ENCODE assay signal across 1 cellular context in the genomic region with DNA sequence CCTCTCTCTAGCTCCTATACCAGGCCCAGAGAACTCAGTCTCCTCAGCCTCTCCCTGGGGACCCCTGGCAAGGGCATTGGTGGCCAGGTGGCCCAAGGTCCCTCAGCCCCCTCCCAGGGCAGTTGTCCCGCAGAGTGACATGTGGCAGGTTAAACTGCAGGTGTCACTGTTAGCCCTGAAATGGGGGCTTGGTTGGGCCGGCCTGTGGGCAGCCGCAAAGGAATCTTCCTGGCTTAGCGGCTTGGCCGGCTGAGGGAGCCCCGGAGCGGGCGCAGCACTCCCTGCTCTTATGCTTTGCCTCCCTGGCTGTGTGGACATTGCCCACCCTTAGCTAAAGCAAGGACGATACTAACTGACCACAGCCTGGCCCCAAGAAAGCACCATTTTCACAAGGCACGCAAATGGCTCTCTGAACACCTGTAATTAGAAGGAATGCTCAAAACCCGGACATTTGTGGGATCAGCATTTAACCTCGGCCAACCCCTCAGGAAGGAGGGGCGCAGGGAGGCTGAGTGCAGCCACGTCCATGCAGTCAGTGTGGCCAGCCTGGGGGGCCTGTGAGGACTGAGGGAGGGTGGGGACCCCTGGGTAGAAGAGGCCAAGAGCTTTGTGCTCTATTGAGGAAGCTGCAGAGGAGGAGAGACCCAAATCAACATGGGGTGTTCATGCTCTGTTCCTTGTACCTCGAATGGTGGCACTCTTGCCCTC.
TF ChIP-seq lines count a peak whose summit lies in the region.

No MANE protein-coding gene starts in this region.

TF ChIP-seq in H1, 55 proteins besides CTCF, POLR2A, EP300 and RAD21 (continued from another document):
- TF ChIP-seq, protein P1, sequence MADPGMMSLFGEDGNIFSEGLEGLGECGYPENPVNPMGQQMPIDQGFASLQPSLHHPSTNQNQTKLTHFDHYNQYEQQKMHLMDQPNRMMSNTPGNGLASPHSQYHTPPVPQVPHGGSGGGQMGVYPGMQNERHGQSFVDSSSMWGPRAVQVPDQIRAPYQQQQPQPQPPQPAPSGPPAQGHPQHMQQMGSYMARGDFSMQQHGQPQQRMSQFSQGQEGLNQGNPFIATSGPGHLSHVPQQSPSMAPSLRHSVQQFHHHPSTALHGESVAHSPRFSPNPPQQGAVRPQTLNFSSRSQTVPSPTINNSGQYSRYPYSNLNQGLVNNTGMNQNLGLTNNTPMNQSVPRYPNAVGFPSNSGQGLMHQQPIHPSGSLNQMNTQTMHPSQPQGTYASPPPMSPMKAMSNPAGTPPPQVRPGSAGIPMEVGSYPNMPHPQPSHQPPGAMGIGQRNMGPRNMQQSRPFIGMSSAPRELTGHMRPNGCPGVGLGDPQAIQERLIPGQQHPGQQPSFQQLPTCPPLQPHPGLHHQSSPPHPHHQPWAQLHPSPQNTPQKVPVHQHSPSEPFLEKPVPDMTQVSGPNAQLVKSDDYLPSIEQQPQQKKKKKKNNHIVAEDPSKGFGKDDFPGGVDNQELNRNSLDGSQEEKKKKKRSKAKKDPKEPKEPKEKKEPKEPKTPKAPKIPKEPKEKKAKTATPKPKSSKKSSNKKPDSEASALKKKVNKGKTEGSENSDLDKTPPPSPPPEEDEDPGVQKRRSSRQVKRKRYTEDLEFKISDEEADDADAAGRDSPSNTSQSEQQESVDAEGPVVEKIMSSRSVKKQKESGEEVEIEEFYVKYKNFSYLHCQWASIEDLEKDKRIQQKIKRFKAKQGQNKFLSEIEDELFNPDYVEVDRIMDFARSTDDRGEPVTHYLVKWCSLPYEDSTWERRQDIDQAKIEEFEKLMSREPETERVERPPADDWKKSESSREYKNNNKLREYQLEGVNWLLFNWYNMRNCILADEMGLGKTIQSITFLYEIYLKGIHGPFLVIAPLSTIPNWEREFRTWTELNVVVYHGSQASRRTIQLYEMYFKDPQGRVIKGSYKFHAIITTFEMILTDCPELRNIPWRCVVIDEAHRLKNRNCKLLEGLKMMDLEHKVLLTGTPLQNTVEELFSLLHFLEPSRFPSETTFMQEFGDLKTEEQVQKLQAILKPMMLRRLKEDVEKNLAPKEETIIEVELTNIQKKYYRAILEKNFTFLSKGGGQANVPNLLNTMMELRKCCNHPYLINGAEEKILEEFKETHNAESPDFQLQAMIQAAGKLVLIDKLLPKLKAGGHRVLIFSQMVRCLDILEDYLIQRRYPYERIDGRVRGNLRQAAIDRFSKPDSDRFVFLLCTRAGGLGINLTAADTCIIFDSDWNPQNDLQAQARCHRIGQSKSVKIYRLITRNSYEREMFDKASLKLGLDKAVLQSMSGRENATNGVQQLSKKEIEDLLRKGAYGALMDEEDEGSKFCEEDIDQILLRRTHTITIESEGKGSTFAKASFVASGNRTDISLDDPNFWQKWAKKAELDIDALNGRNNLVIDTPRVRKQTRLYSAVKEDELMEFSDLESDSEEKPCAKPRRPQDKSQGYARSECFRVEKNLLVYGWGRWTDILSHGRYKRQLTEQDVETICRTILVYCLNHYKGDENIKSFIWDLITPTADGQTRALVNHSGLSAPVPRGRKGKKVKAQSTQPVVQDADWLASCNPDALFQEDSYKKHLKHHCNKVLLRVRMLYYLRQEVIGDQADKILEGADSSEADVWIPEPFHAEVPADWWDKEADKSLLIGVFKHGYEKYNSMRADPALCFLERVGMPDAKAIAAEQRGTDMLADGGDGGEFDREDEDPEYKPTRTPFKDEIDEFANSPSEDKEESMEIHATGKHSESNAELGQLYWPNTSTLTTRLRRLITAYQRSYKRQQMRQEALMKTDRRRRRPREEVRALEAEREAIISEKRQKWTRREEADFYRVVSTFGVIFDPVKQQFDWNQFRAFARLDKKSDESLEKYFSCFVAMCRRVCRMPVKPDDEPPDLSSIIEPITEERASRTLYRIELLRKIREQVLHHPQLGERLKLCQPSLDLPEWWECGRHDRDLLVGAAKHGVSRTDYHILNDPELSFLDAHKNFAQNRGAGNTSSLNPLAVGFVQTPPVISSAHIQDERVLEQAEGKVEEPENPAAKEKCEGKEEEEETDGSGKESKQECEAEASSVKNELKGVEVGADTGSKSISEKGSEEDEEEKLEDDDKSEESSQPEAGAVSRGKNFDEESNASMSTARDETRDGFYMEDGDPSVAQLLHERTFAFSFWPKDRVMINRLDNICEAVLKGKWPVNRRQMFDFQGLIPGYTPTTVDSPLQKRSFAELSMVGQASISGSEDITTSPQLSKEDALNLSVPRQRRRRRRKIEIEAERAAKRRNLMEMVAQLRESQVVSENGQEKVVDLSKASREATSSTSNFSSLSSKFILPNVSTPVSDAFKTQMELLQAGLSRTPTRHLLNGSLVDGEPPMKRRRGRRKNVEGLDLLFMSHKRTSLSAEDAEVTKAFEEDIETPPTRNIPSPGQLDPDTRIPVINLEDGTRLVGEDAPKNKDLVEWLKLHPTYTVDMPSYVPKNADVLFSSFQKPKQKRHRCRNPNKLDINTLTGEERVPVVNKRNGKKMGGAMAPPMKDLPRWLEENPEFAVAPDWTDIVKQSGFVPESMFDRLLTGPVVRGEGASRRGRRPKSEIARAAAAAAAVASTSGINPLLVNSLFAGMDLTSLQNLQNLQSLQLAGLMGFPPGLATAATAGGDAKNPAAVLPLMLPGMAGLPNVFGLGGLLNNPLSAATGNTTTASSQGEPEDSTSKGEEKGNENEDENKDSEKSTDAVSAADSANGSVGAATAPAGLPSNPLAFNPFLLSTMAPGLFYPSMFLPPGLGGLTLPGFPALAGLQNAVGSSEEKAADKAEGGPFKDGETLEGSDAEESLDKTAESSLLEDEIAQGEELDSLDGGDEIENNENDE (IDR thresholded peaks at IDR 0.05; ENCODE audit: insufficient replicate concordance, low read length): no peak
- TF ChIP-seq RFX5 (IDR thresholded peaks at IDR 0.05; ENCODE audit: borderline replicate concordance, low read depth, low read length) (no peak), CHD2 (IDR thresholded peaks at IDR 0.05; ENCODE audit: low read length) (0 out of 2 replicates have a peak, but pooled peaks have one; percentile 30), JUN (IDR thresholded peaks at IDR 0.05; ENCODE audit: low read depth, low read length) (no peak), KDM4A (IDR thresholded peaks at IDR 0.05; ENCODE audit: low read depth, low read length, severe bottlenecking) (no peak), CTBP2 (IDR thresholded peaks at IDR 0.05; ENCODE audit: borderline replicate concordance, insufficient read depth, insufficient read length, low read length) (no peak), BACH1 (IDR thresholded peaks at IDR 0.05; ENCODE audit: low read length) (no peak), TBP (IDR thresholded peaks at IDR 0.05; ENCODE audit: low read depth, low read length) (no peak), EZH2 (IDR thresholded peaks at IDR 0.05; ENCODE audit: low read depth, low read length, severe bottlenecking) (no peak), BCL11A (IDR thresholded peaks at IDR 0.05; ENCODE audit: low read depth in 2 of 2, low read length in 2 of 2) (no peak), RXRA (IDR thresholded peaks at IDR 0.05; ENCODE audit: insufficient read depth, low read depth, low read length) (0 out of 2 replicates have a peak, but pooled peaks have one; percentile 3), RNF2 (IDR thresholded peaks at IDR 0.05; ENCODE audit: borderline replicate concordance, low read depth, low read length, missing control alignments, poor library complexity, severe bottlenecking) (no peak), NRF1 (IDR thresholded peaks at IDR 0.05; ENCODE audit: low read depth, low read length) (no peak), CREB1 (IDR thresholded peaks at IDR 0.05) (no peak), SUZ12 (IDR thresholded peaks at IDR 0.05; ENCODE audit: low read length) (no peak), SP1 (IDR thresholded peaks at IDR 0.05; ENCODE audit: low read depth, low read length) (no peak), CHD1 (IDR thresholded peaks at IDR 0.05; ENCODE audit: low read depth, low read length) (no peak), JUND (IDR thresholded peaks at IDR 0.05; ENCODE audit: low read length) (no peak), POU5F1 (IDR thresholded peaks at IDR 0.05; ENCODE audit: low read depth, low read length) (no peak), KDM5A (IDR thresholded peaks at IDR 0.05; ENCODE audit: low read length) (no peak), HDAC6 (IDR thresholded peaks at IDR 0.05; ENCODE audit: low read depth, low read length) (no peak), YY1 (IDR thresholded peaks at IDR 0.05; ENCODE audit: low read depth, low read length) (peak; percentile 63; the same call in 1 of the 2 replicates), SIN3A (conservative IDR thresholded peaks at IDR 0.05 in 1 of 2, IDR thresholded peaks at IDR 0.05 in 1 of 2; ENCODE audit: low read depth in 1 of 2, low read length in 2 of 2) (no peak), SRF (IDR thresholded peaks at IDR 0.05; ENCODE audit: low read depth, low read length) (no peak)
- TF ChIP-seq, protein P2, sequence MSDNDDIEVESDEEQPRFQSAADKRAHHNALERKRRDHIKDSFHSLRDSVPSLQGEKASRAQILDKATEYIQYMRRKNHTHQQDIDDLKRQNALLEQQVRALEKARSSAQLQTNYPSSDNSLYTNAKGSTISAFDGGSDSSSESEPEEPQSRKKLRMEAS (IDR thresholded peaks at IDR 0.05): peak; percentile 24; the same call in 1 of the 2 replicates
- TF ChIP-seq, protein P3, sequence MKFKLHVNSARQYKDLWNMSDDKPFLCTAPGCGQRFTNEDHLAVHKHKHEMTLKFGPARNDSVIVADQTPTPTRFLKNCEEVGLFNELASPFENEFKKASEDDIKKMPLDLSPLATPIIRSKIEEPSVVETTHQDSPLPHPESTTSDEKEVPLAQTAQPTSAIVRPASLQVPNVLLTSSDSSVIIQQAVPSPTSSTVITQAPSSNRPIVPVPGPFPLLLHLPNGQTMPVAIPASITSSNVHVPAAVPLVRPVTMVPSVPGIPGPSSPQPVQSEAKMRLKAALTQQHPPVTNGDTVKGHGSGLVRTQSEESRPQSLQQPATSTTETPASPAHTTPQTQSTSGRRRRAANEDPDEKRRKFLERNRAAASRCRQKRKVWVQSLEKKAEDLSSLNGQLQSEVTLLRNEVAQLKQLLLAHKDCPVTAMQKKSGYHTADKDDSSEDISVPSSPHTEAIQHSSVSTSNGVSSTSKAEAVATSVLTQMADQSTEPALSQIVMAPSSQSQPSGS (IDR thresholded peaks at IDR 0.05; ENCODE audit: low read length): no peak
- TF ChIP-seq, protein P4, sequence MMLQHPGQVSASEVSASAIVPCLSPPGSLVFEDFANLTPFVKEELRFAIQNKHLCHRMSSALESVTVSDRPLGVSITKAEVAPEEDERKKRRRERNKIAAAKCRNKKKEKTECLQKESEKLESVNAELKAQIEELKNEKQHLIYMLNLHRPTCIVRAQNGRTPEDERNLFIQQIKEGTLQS (IDR thresholded peaks at IDR 0.05; ENCODE audit: insufficient read depth, low read depth, low read length): no peak
- TF ChIP-seq, protein P5, sequence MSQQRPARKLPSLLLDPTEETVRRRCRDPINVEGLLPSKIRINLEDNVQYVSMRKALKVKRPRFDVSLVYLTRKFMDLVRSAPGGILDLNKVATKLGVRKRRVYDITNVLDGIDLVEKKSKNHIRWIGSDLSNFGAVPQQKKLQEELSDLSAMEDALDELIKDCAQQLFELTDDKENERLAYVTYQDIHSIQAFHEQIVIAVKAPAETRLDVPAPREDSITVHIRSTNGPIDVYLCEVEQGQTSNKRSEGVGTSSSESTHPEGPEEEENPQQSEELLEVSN (IDR thresholded peaks at IDR 0.05): no peak
